11 cellular contexts compared by ENCODE assay signal in genomic region chr7:150363872-150364271, GRCh38. TPM values are rescaled to one million over a fixed set of nuclear protein-coding genes. Genes with fewer than 3 reads are reported as not detected.
DNase-seq lines count a peak whose midpoint lies in the region; ATAC-seq and TF ChIP-seq lines count a peak whose summit lies in the region.
"Had no signal": no experiment of that assay in that cellular context is flagged by ENCODE, and none has a peak within 500 bp of the region (broad histone marks: within the 10 kb centered on the region; RNA-seq: fewer than 3 reads in every experiment).

No MANE protein-coding gene starts in this region.

- no peaks in the 10 kb centered on the region for H3K9me3 ChIP-seq in neuronal stem cell (replicated peaks in 1 of 2; ENCODE audit: control insufficient read depth in 2 of 2, insufficient read depth in 1 of 2, low read depth in 1 of 2, low read length in 2 of 2)
- H3K9me3 ChIP-seq: lower lobe of right lung, sigmoid colon had no signal

- peak; percentile 33 for ATAC-seq in HG02981 (IDR thresholded peaks at IDR 0.05; ENCODE audit: unreplicated experiment)
- no peak for ATAC-seq in activated CD4-positive, CD25-positive, alpha-beta regulatory T cell treated with anti-CD3 and anti-CD28 coated beads, Interleukin-2, amount 50 U/mL, for 24 hours
- ATAC-seq: lower lobe of right lung had no signal

- H2BK12ac ChIP-seq in neuronal stem cell (ENCODE audit: low read length) = no peak overlapping the region

- H3K4ac ChIP-seq in neuronal stem cell (ENCODE audit: low read length) = no peak overlapping the region

- H3K4me1 ChIP-seq in neuronal stem cell (ENCODE audit: control insufficient read depth in 2 of 2, insufficient read depth in 1 of 2, low read depth in 1 of 2, low read length in 2 of 2) = peaks cover 10 to 24% of the 10 kb centered on the region in 2 donors

- CTCF ChIA-PET in GM10248 (lab: Yijun Ruan, JAX) = interaction anchor here (2.3 kb wide), 1 partner anchor 14 kb away, joined by 6 read pairs; no protein-coding TSS in a partner anchor

- no CpG with 5 or more reads among the region's 5 CpGs for WGBS in neuronal stem cell (ENCODE audit: extremely low coverage in 2 of 2, insufficient read length in 2 of 2, insufficient replicate concordance in 1 of 2), 2 donors

- TF ChIP-seq CTCF in GM10248 (IDR thresholded peaks at IDR 0.05; ENCODE audit: control extremely low read depth, extremely low read depth, low read depth, missing control alignments) = no peak

- H3K18ac ChIP-seq in neuronal stem cell (ENCODE audit: low read length) = no peak overlapping the region

- intact Hi-C loops in cardiac septum (cut with DNase I) = no loop called here

- no peak overlapping the region for H4K8ac ChIP-seq in neuronal stem cell (ENCODE audit: low read depth, low read length)

- H2AFZ ChIP-seq in neuronal stem cell (ENCODE audit: low read length) = peak overlapping the region; percentile 13

- no peak overlapping the region for H3K4me2 ChIP-seq in neuronal stem cell (ENCODE audit: insufficient read depth, low read length, poor library complexity, severe bottlenecking)

- no peak overlapping the region for H3K4me3 ChIP-seq in neuronal stem cell (ENCODE audit: low read length in 2 of 2)
- H3K4me3 ChIP-seq: lower lobe of right lung, sigmoid colon had no signal

- H3K23ac ChIP-seq in neuronal stem cell (ENCODE audit: low read depth, low read length, poor library complexity) = no peak overlapping the region

- POLR2A ChIA-PET in GM10248 (lab: Yijun Ruan, JAX) = no interaction called here

- no peak overlapping the region for H3K14ac ChIP-seq in neuronal stem cell (ENCODE audit: low read length)

- H3K27me3 ChIP-seq in neuronal stem cell (ENCODE audit: control insufficient read depth in 3 of 3, insufficient read depth in 3 of 3, low read depth in 1 of 3, low read length in 3 of 3) = no peaks in the 10 kb centered on the region
- H3K27me3 ChIP-seq: sigmoid colon had no signal

- H2BK5ac ChIP-seq in neuronal stem cell (ENCODE audit: low read length) = no peak overlapping the region

- no peak overlapping the region for H3K9ac ChIP-seq in neuronal stem cell (ENCODE audit: low read depth, low read length, poor library complexity)

- H2AK5ac ChIP-seq in neuronal stem cell (ENCODE audit: low read depth, low read length) = peak overlapping the region; percentile 6

- H3K27ac ChIP-seq in neuronal stem cell (replicated peaks; ENCODE audit: low read length) = no peak overlapping the region
- H3K27ac ChIP-seq: lower lobe of right lung, sigmoid colon had no signal

- H4K91ac ChIP-seq in neuronal stem cell (ENCODE audit: low read depth, low read length, poor library complexity) = no peak overlapping the region

- H2BK15ac ChIP-seq in neuronal stem cell (ENCODE audit: low read length) = no peak overlapping the region

- peaks cover under 1% of the 10 kb centered on the region for H3K79me1 ChIP-seq in neuronal stem cell (ENCODE audit: low read depth, low read length)

- DNase-seq in GM10248 (ENCODE audit: extremely low spot score) = peak; percentile 64
- peak; percentile 76 for DNase-seq in RPMI8226
- DNase-seq in neuronal stem cell (ENCODE audit: low spot score) = no peak
- DNase-seq in activated T-cell treated with anti-CD3 and anti-CD28 coated beads, Interleukin-2, amount 50 U/mL, for 48 hours = no peak
- DNase-seq in cardiac septum (ENCODE audit: low spot score) = no peak
- no peak for DNase-seq in activated T-cell treated with anti-CD3 and anti-CD28 coated beads, Interleukin-2, amount 50 U/mL, for 1 hour
- DNase-seq: lower lobe of right lung, NCI-H1105 had no signal

- H2BK120ac ChIP-seq in neuronal stem cell (ENCODE audit: low read depth, low read length) = no peak overlapping the region

- H3K36me3 ChIP-seq in neuronal stem cell (replicated peaks in 1 of 2; ENCODE audit: control insufficient read depth in 2 of 2, insufficient read depth in 2 of 2, low read length in 2 of 2) = no peaks in the 10 kb centered on the region
- H3K36me3 ChIP-seq: lower lobe of right lung, sigmoid colon had no signal

RNA-seq across cellular contexts. Expression of gene REPIN1, which starts 4.8 kb away (rescaled TPM):
- polyA plus RNA-seq in neuronal stem cell (2013, experiment 1 of 2) = 84.5 TPM
- polyA plus RNA-seq in neuronal stem cell (2013, experiment 2 of 2) = 85.1 TPM
- total RNA-seq in cardiac septum = 85.5 TPM

RNA-seq across cellular contexts. Expression of gene ZNF775, which starts 15.3 kb away (rescaled TPM):
- polyA plus RNA-seq in neuronal stem cell (2013, experiment 1 of 2) = 15.9 TPM
- 15.7 TPM for polyA plus RNA-seq in neuronal stem cell (2013, experiment 2 of 2)
- 3.4 TPM for total RNA-seq in cardiac septum

RNA-seq across cellular contexts. Expression of gene RARRES2, which starts 22.4 kb away (rescaled TPM):
- polyA plus RNA-seq in neuronal stem cell (2013, experiment 1 of 2) = 0.99 TPM
- polyA plus RNA-seq in neuronal stem cell (2013, experiment 2 of 2) = 1.0 TPM
- total RNA-seq in cardiac septum = 10.6 TPM

RNA-seq across cellular contexts. Expression of gene ACTR3C, which starts 40.5 kb away (rescaled TPM):
- not detected for polyA plus RNA-seq in neuronal stem cell (2013, experiment 1 of 2)
- polyA plus RNA-seq in neuronal stem cell (2013, experiment 2 of 2) = not detected
- 4.6 TPM for total RNA-seq in cardiac septum

RNA-seq across cellular contexts. Expression of gene LRRC61, which starts 40.7 kb away (rescaled TPM):
- 0.81 TPM for polyA plus RNA-seq in neuronal stem cell (2013, experiment 1 of 2)
- 0.79 TPM for polyA plus RNA-seq in neuronal stem cell (2013, experiment 2 of 2)
- 4.4 TPM for total RNA-seq in cardiac septum

Comparison
In these comparisons a context has a peak if more than half of its experiments do, and no peak if none do; other contexts are left out.
1. DNase-seq: peak in GM10248 (single experiment) and RPMI8226 (single experiment); none in neuronal stem cell (single experiment), activated T-cell treated with anti-CD3 and anti-CD28 coated beads, Interleukin-2, amount 50 U/mL, for 48 hours (0 of 2), cardiac septum (single experiment) and activated T-cell treated with anti-CD3 and anti-CD28 coated beads, Interleukin-2, amount 50 U/mL, for 1 hour (single experiment).